ENCODE assay signal across 8 cellular contexts in the genomic region with DNA sequence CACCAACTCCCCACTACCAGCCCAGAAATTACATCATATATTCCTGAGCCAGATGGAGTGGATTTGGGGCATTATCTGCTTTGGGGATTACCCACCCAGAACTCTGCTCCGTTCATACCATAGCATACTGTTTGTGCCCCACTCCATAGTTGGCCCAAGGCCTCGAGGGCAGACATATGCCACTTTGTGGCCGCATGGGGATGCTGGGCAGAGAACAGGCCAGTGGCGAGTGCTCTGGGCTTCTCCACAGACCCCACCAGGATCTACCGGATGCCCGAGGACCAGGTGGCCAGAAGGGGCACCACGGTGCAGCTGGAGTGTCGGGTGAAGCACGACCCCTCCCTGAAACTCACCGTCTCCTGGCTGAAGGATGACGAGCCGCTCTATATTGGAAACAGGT.
"Had no signal": no experiment of that assay in that cellular context is flagged by ENCODE, and none has a peak within 500 bp of the region (broad histone marks: within the 10 kb centered on the region; RNA-seq: fewer than 3 reads in every experiment).

No MANE protein-coding gene starts in this region.

- H3K27me3 ChIP-seq: adrenal gland, body of pancreas, esophagus muscularis mucosa, gastrocnemius medialis, heart left ventricle had no signal

- H3K4me1 ChIP-seq: adrenal gland, body of pancreas, esophagus muscularis mucosa, foreskin keratinocyte, gastrocnemius medialis had no signal

- H3K4me3 ChIP-seq: adrenal gland, body of pancreas, esophagus muscularis mucosa, gastrocnemius medialis, heart left ventricle had no signal

- H3K36me3 ChIP-seq: gastrocnemius medialis had no signal

- DNase-seq: aorta, cortex of kidney, gastrocnemius medialis had no signal

- H3K27ac ChIP-seq: adrenal gland, body of pancreas, esophagus muscularis mucosa, foreskin keratinocyte, gastrocnemius medialis, heart left ventricle had no signal

- H3K9me3 ChIP-seq: adrenal gland, body of pancreas, esophagus muscularis mucosa, gastrocnemius medialis, heart left ventricle had no signal
